9 cellular contexts compared by ENCODE assay signal in genomic region chr1:108643492-108644333, GRCh38. TPM values are rescaled to one million over a fixed set of nuclear protein-coding genes. Genes with fewer than 3 reads are reported as not detected.
A peak's percentile ranks its signal among the peaks of the same experiment; 100 is the strongest.
DNase-seq lines count a peak whose midpoint lies in the region; ATAC-seq and TF ChIP-seq lines count a peak whose summit lies in the region.
"Had no signal": no experiment of that assay in that cellular context is flagged by ENCODE, and none has a peak within 500 bp of the region (broad histone marks: within the 10 kb centered on the region; RNA-seq: fewer than 3 reads in every experiment).

No MANE protein-coding gene starts in this region.

- ATAC-seq in HG03378 (IDR thresholded peaks at IDR 0.05; ENCODE audit: unreplicated experiment) = peak; percentile 68
- ATAC-seq in activated CD8-positive, alpha-beta T cell treated with anti-CD3 and anti-CD28 coated beads, Interleukin-2, amount 10 ng/mL, durations not matched to agents 7 days and 5 days = no peak
- peak; percentile 78 for ATAC-seq in omental fat pad (ENCODE audit: low FRiP score)

- H3K4me1 Mint-ChIP-seq in activated CD8-positive, alpha-beta T cell treated with anti-CD3 and anti-CD28 coated beads, Interleukin-2, amount 10 ng/mL, durations not matched to agents 7 days and 5 days (ENCODE audit: low read depth) = peaks cover 85% of the 10 kb centered on the region

- no peak overlapping the region for H3K4me3 Mint-ChIP-seq in activated CD8-positive, alpha-beta T cell treated with anti-CD3 and anti-CD28 coated beads, Interleukin-2, amount 10 ng/mL, durations not matched to agents 7 days and 5 days
- H3K4me3 Mint-ChIP-seq: dendritic cell treated with granulocyte-macrophage colony-stimulating factor and Interleukin-4, amounts not matched to agents 40 ng/mL and 50 ng/mL, for 4 days had no signal

- no peaks in the 10 kb centered on the region for H3K27me3 Mint-ChIP-seq in activated CD8-positive, alpha-beta T cell treated with anti-CD3 and anti-CD28 coated beads, Interleukin-2, amount 10 ng/mL, durations not matched to agents 7 days and 5 days (ENCODE audit: low read depth)

- peaks cover 44% of the 10 kb centered on the region for H3K36me3 Mint-ChIP-seq in activated CD8-positive, alpha-beta T cell treated with anti-CD3 and anti-CD28 coated beads, Interleukin-2, amount 10 ng/mL, durations not matched to agents 7 days and 5 days (ENCODE audit: low read depth)

- TF ChIP-seq CTCF in omental fat pad (IDR thresholded peaks at IDR 0.05) = peak in 2 of 3 donors; percentile 54 to 69

- peaks cover 3% of the 10 kb centered on the region for H3K9me3 Mint-ChIP-seq in activated CD8-positive, alpha-beta T cell treated with anti-CD3 and anti-CD28 coated beads, Interleukin-2, amount 10 ng/mL, durations not matched to agents 7 days and 5 days (ENCODE audit: insufficient read depth)

- CTCF ChIA-PET in activated CD8-positive, alpha-beta T cell treated with anti-CD3 and anti-CD28 coated beads, Interleukin-2, amount 10 ng/mL, durations not matched to agents 7 days and 5 days (lab: Charles Lee) = interaction anchor here (0.7 to 6.3 kb wide), 35 partner anchors 11 to 861 kb away, joined by 3 to 160 read pairs (median 5); partner anchors contain the start of genes EEIG2, HENMT1, PRPF38B and SLC25A24

- DNase-seq in SIG-M5 treated with dmso at 0.1 percent for 504 hours (lab: John Stamatoyannopoulos, UW; ENCODE audit: unreplicated experiment) = peak; percentile 57
- DNase-seq in SIG-M5 (lab: John Stamatoyannopoulos, UW) = no peak
- DNase-seq in NCI-H69 (lab: John Stamatoyannopoulos, UW) = peak; percentile 48
- DNase-seq in activated CD8-positive, alpha-beta T cell treated with anti-CD3 and anti-CD28 coated beads, Interleukin-2, amount 10 ng/mL, durations not matched to agents 7 days and 5 days = peak; percentile 75
- peak; percentile 76 for DNase-seq in fibroblast of the conjunctiva (ENCODE audit: low read depth)
- no peak for DNase-seq in omental fat pad (ENCODE audit: low spot score)
- no peak for DNase-seq in mesenteric fat pad (ENCODE audit: low spot score)

- H3K27ac Mint-ChIP-seq in activated CD8-positive, alpha-beta T cell treated with anti-CD3 and anti-CD28 coated beads, Interleukin-2, amount 10 ng/mL, durations not matched to agents 7 days and 5 days = peak overlapping the region; percentile 98

- POLR2A ChIA-PET in activated CD8-positive, alpha-beta T cell treated with anti-CD3 and anti-CD28 coated beads, Interleukin-2, amount 10 ng/mL, durations not matched to agents 7 days and 5 days (lab: Charles Lee) = interaction anchor here (1.1 to 5.5 kb wide), 6 partner anchors 18 to 83 kb away, joined by 3 to 252 read pairs (median 17); partner anchors contain the start of genes EEIG2, HENMT1 and PRPF38B

RNA-seq across cellular contexts. Expression of gene HENMT1, which starts 17.2 kb away (rescaled TPM):
- total RNA-seq in activated CD8-positive, alpha-beta T cell treated with anti-CD3 and anti-CD28 coated beads, Interleukin-2, amount 10 ng/mL, durations not matched to agents 7 days and 5 days = 10 to 100 TPM; 38.7 to 40.5 TPM
- total RNA-seq in omental fat pad = 1 to 10 TPM; 2.8 to 4.9 (median 4.5) TPM
- total RNA-seq in mesenteric fat pad = 3.3 TPM

RNA-seq across cellular contexts. Expression of gene PRPF38B, which starts 48.4 kb away (rescaled TPM):
- 10 to 100 TPM; 66.8 to 69.1 TPM for total RNA-seq in activated CD8-positive, alpha-beta T cell treated with anti-CD3 and anti-CD28 coated beads, Interleukin-2, amount 10 ng/mL, durations not matched to agents 7 days and 5 days
- 10 to 100 TPM; 17.6 to 41.6 (median 30.6) TPM for total RNA-seq in omental fat pad
- total RNA-seq in mesenteric fat pad = 32.0 TPM

Comparison
In these comparisons a context has a peak if more than half of its experiments do, and no peak if none do; other contexts are left out.
1. DNase-seq: peak in SIG-M5 treated with dmso at 0.1 percent for 504 hours (single experiment), NCI-H69 (single experiment), activated CD8-positive, alpha-beta T cell treated with anti-CD3 and anti-CD28 coated beads, Interleukin-2, amount 10 ng/mL, durations not matched to agents 7 days and 5 days (single experiment) and fibroblast of the conjunctiva (single experiment); none in SIG-M5 (single experiment), omental fat pad (single experiment) and mesenteric fat pad (single experiment).